Comparison of ENCODE assay signal across 1 cellular context in the genomic region with DNA sequence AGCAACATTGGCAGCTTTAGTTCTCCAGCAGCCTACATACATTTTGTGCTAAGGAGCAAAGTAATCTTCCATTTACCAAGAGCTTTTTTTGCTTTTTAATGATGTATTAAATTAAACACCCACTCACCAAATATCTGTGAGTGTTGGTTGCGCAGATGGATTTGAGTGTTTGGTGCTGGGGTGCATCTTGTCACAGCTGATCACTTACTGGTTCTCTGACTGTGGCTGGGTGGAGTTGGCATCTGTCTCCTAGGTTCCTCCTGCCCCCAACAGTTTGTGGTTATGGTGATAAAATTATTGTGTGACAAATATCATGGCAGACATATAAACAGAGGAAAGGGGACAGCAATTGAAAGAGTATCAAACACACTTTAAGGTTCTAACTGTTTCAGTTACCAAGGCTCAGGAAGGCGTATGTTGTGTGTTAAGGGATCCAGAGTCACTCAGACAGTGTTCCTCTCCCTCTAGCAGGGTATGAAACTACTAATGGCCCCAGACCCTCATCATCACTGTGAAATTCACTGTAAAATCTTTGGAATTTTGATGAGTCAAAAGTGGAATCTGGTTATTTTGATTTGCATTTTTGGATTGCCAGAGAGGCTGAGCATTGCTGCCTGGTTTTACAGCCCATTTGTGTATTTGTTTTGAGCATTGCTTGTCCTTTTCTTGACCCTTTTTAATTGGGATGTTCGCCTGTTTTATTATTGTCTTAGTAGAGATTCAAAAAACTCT.
TF ChIP-seq lines count a peak whose summit lies in the region.

No MANE protein-coding gene starts in this region.

TF ChIP-seq in K562, 482 proteins besides CTCF, POLR2A, EP300 and RAD21 (continued from another document):
- TF ChIP-seq, protein P1, sequence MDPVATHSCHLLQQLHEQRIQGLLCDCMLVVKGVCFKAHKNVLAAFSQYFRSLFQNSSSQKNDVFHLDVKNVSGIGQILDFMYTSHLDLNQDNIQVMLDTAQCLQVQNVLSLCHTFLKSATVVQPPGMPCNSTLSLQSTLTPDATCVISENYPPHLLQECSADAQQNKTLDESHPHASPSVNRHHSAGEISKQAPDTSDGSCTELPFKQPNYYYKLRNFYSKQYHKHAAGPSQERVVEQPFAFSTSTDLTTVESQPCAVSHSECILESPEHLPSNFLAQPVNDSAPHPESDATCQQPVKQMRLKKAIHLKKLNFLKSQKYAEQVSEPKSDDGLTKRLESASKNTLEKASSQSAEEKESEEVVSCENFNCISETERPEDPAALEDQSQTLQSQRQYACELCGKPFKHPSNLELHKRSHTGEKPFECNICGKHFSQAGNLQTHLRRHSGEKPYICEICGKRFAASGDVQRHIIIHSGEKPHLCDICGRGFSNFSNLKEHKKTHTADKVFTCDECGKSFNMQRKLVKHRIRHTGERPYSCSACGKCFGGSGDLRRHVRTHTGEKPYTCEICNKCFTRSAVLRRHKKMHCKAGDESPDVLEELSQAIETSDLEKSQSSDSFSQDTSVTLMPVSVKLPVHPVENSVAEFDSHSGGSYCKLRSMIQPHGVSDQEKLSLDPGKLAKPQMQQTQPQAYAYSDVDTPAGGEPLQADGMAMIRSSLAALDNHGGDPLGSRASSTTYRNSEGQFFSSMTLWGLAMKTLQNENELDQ (CRISPR knock-in tag; IDR thresholded peaks at IDR 0.05; ENCODE audit: borderline replicate concordance): no peak
- no peak for TF ChIP-seq NFE2 (IDR thresholded peaks at IDR 0.05; ENCODE audit: low read depth)
- TF ChIP-seq, protein P2, sequence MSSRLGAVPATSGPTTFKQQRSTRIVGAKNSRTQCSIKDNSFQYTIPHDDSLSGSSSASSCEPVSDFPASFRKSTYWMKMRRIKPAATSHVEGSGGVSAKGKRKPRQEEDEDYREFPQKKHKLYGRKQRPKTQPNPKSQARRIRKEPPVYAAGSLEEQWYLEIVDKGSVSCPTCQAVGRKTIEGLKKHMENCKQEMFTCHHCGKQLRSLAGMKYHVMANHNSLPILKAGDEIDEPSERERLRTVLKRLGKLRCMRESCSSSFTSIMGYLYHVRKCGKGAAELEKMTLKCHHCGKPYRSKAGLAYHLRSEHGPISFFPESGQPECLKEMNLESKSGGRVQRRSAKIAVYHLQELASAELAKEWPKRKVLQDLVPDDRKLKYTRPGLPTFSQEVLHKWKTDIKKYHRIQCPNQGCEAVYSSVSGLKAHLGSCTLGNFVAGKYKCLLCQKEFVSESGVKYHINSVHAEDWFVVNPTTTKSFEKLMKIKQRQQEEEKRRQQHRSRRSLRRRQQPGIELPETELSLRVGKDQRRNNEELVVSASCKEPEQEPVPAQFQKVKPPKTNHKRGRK (tag; IDR thresholded peaks at IDR 0.05): no peak
- TF ChIP-seq L3MBTL2 (IDR thresholded peaks at IDR 0.05): no peak
- TF ChIP-seq, protein P3, sequence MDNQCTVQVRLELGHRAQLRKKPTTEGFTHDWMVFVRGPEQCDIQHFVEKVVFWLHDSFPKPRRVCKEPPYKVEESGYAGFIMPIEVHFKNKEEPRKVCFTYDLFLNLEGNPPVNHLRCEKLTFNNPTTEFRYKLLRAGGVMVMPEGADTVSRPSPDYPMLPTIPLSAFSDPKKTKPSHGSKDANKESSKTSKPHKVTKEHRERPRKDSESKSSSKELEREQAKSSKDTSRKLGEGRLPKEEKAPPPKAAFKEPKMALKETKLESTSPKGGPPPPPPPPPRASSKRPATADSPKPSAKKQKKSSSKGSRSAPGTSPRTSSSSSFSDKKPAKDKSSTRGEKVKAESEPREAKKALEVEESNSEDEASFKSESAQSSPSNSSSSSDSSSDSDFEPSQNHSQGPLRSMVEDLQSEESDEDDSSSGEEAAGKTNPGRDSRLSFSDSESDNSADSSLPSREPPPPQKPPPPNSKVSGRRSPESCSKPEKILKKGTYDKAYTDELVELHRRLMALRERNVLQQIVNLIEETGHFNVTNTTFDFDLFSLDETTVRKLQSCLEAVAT (IDR thresholded peaks at IDR 0.05): no peak
